Comparison of ENCODE assay signal across 25 cellular contexts in the genomic region with DNA sequence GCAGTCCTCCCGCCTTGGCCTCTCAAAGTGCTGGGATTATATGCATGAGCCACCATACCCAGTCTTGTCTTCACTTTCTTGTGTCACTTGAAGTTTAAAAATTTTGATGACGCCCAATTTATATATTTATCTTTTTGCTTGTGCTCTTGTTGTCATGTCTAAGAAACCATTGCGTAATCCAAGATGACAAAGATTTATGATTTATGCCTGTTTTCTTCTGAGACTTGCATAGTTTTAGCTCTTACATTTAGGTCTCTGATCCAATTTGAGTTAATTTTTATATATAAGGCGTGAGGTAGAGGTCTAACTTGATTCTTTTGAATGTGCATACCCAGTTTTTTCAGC. TPM values are rescaled to one million over a fixed set of nuclear protein-coding genes. Genes with fewer than 3 reads are reported as not detected.
DNase-seq lines count a peak whose midpoint lies in the region; ATAC-seq, FAIRE-seq and TF ChIP-seq lines count a peak whose summit lies in the region.
"Had no signal": no experiment of that assay in that cellular context is flagged by ENCODE, and none has a peak within 500 bp of the region (broad histone marks: within the 10 kb centered on the region; RNA-seq: fewer than 3 reads in every experiment).

No MANE protein-coding gene starts in this region.

- no peak for FAIRE-seq in H1 (lab: Jason Lieb, UNC)
- FAIRE-seq: G401.6, keratinocyte had no signal

- ATAC-seq in stimulated activated memory B cell treated with anti-CD40 and anti-IgM and Interleukin-4, amounts not matched to agents 10 μg/mL and 1 μg/mL and 100 μg/mL, for 72 hours = no peak
- ATAC-seq in HG03196 (IDR thresholded peaks at IDR 0.05; ENCODE audit: unreplicated experiment) = no peak

- H3K79me2 ChIP-seq in mammary epithelial cell (ENCODE audit: insufficient read depth, low read length) (peaks cover 93% of the 10 kb centered on the region), H1 (ENCODE audit: control insufficient read depth in 1 of 2, insufficient read depth in 2 of 2, low read length in 2 of 2) (peaks cover 4 to 88% of the 10 kb centered on the region in 2 experiments)

- H2BK15ac ChIP-seq in H1 (ENCODE audit: low read length) = no peak overlapping the region

- POLR2A ChIA-PET in MCF 10A (lab: Yijun Ruan, JAX) (interaction anchor here (0.7 to 2.9 kb wide), 7 partner anchors 9 to 31 kb away, joined by 3 to 21 read pairs (median 4); a partner anchor contains a TSS), H1 (lab: Charles Lee; ENCODE audit: partially characterized antibody) (interaction anchor here (5.2 kb wide), 1 partner anchor 18 kb away, joined by 29 read pairs; a partner anchor contains a TSS)

- H3K56ac ChIP-seq in H1 (replicated peaks; ENCODE audit: insufficient read length, low read depth, low read length) = no peak overlapping the region

- no peak overlapping the region for H3K27ac Mint-ChIP-seq in MCF 10A (ENCODE audit: low read depth, unreplicated experiment)
- H3K27ac Mint-ChIP-seq in stimulated activated memory B cell treated with anti-CD40 and anti-IgM and Interleukin-4, amounts not matched to agents 10 μg/mL and 1 μg/mL and 100 μg/mL, for 72 hours = peak overlapping the region; percentile 44

- no TSS peak for BruUV-seq in MCF 10A (replicated peaks; lab: Mats Ljungman, UMichigan)
- no TSS peak for BruUV-seq in mammary epithelial cell (replicated peaks; lab: Mats Ljungman, UMichigan)

- H3K27ac ChIP-seq in mammary epithelial cell (ENCODE audit: insufficient read depth, low read depth, low read length) = no peak overlapping the region
- no peak overlapping the region for H3K27ac ChIP-seq in H1 (ENCODE audit: low read depth, low read length)
- no peak overlapping the region for H3K27ac ChIP-seq in brain microvascular endothelial cell
- H3K27ac ChIP-seq: ovary, right atrium auricular region, uterus had no signal

- H3K27me3 Mint-ChIP-seq in MCF 10A (ENCODE audit: insufficient read depth, unreplicated experiment) = no peaks in the 10 kb centered on the region
- no peaks in the 10 kb centered on the region for H3K27me3 Mint-ChIP-seq in stimulated activated memory B cell treated with anti-CD40 and anti-IgM and Interleukin-4, amounts not matched to agents 10 μg/mL and 1 μg/mL and 100 μg/mL, for 72 hours

- no peaks in the 10 kb centered on the region for H3K23me2 ChIP-seq in H1 (ENCODE audit: low read depth, low read length)

- no peak overlapping the region for H4K8ac ChIP-seq in H1 (ENCODE audit: extremely low read depth, insufficient read depth, low read length)

- CTCF ChIA-PET in MCF 10A (lab: Yijun Ruan, JAX) (interaction anchor here (0.9 to 3.0 kb wide), 3 partner anchors 12 to 300 kb away, joined by 4 to 16 read pairs (median 7); no protein-coding TSS in a partner anchor), mammary epithelial cell (lab: Charles Lee; ENCODE audit: low non-redundant PET) (no interaction called here), H1 (lab: Charles Lee; ENCODE audit: partially characterized antibody) (interaction anchor here (0.7 to 2.9 kb wide), 3 partner anchors 12 to 47 kb away, joined by 3 to 10 read pairs (median 3); no protein-coding TSS in a partner anchor)

- no peak overlapping the region for H3K9ac ChIP-seq in mammary epithelial cell (ENCODE audit: insufficient read depth, low read length)
- H3K9ac ChIP-seq in H1 (replicated peaks in 1 of 4; ENCODE audit: extremely low read depth in 1 of 4, low read depth in 3 of 4, low read length in 3 of 4) = no peak overlapping the region

- H2BK5ac ChIP-seq in H1 (ENCODE audit: low read depth, low read length) = no peak overlapping the region

- H3K23ac ChIP-seq in H1 (ENCODE audit: insufficient read length) = no peak overlapping the region

- no peak overlapping the region for H2BK120ac ChIP-seq in H1 (replicated peaks; ENCODE audit: low read depth, low read length)

- DNase-seq in MCF 10A (ENCODE audit: unreplicated experiment) = peak; percentile 43
- DNase-seq in mammary epithelial cell = no peak
- peak; percentile 14 for DNase-seq in NB4 (ENCODE audit: low read depth)
- DNase-seq in H1 (ENCODE audit: low read depth in 1 of 2, low spot score in 2 of 2) = no peak
- DNase-seq in effector CD4-positive, alpha-beta T cell = no peak
- no peak for DNase-seq in brain microvascular endothelial cell
- DNase-seq: ACHN; C1 segment of cervical spinal cord; foreskin melanocyte; hypothalamus; KG1; NCI-H1105; NCI-H2107; NCI-H510A; ovary; stimulated activated CD8-positive, alpha-beta memory T cell treated with anti-CD3 and anti-CD28 coated beads, Interleukin-4, amount 100 ng/mL, for 48 hours; substantia nigra; uterus had no signal

- H2AFZ ChIP-seq in mammary epithelial cell (ENCODE audit: low read depth, low read length) = no peak overlapping the region
- H2AFZ ChIP-seq in H1 (ENCODE audit: low read length) = no peak overlapping the region

- no peak overlapping the region for H3K18ac ChIP-seq in H1 (ENCODE audit: extremely low read depth, low read length)

- no peak overlapping the region for H4K5ac ChIP-seq in H1 (ENCODE audit: insufficient read length, low read depth, low read length)

- no peak for TF ChIP-seq CTCF in MCF 10A (IDR thresholded peaks at IDR 0.05; ENCODE audit: unreplicated experiment)
- TF ChIP-seq CTCF in mammary epithelial cell (conservative IDR thresholded peaks at IDR 0.05 in 1 of 2, IDR thresholded peaks at IDR 0.05 in 1 of 2; ENCODE audit: extremely low read depth in 1 of 2, insufficient read depth in 1 of 2, low read depth in 1 of 2, low read length in 2 of 2) = no peak
- TF ChIP-seq CTCF in NB4 (IDR thresholded peaks at IDR 0.05; ENCODE audit: low read depth, low read length) = no peak
- TF ChIP-seq CTCF in H1 (IDR thresholded peaks at IDR 0.05; ENCODE audit: control extremely low read depth in 1 of 3, insufficient read depth in 1 of 3, low read depth in 1 of 3, low read length in 3 of 3) = no peak
- no peak for TF ChIP-seq CTCF in brain microvascular endothelial cell (IDR thresholded peaks at IDR 0.05; ENCODE audit: low read depth, low read length, missing control alignments)

- H3K36me3 Mint-ChIP-seq in MCF 10A (ENCODE audit: insufficient read depth, unreplicated experiment) = peaks cover 25% of the 10 kb centered on the region
- H3K36me3 Mint-ChIP-seq in stimulated activated memory B cell treated with anti-CD40 and anti-IgM and Interleukin-4, amounts not matched to agents 10 μg/mL and 1 μg/mL and 100 μg/mL, for 72 hours = peaks cover 37% of the 10 kb centered on the region

- TF ChIP-seq RAD21 in H1 (IDR thresholded peaks at IDR 0.05 in 1 of 2, conservative IDR thresholded peaks at IDR 0.05 in 1 of 2; ENCODE audit: low read depth in 2 of 2, low read length in 2 of 2) = no peak

- H4K20me1 ChIP-seq in mammary epithelial cell (ENCODE audit: insufficient read depth, low read length) (no peaks in the 10 kb centered on the region), H1 (replicated peaks in 1 of 2; ENCODE audit: control insufficient read depth in 1 of 2, insufficient read depth in 2 of 2, low read length in 2 of 2) (peaks cover 5 to 6% of the 10 kb centered on the region in 2 experiments)

- 97% methylated on average over 4 of the region's 4 CpGs for WGBS in mammary epithelial cell (ENCODE audit: low coverage, missing lambda C conversion rate)
- 92% methylated on average over 4 of the region's 4 CpGs; no CpG with 5 or more reads in 1 of the 2 experiments for WGBS in H1 (ENCODE audit: extremely low coverage in 1 of 2, insufficient coverage in 1 of 2, insufficient read length in 1 of 2, insufficient replicate concordance in 2 of 2, low coverage in 1 of 2, low lambda C conversion rate in 2 of 2, missing lambda C conversion rate in 1 of 2), 2 experiments

- H3K4me1 Mint-ChIP-seq in MCF 10A (ENCODE audit: insufficient read depth, unreplicated experiment) = peaks cover 39% of the 10 kb centered on the region
- H3K4me1 Mint-ChIP-seq in stimulated activated memory B cell treated with anti-CD40 and anti-IgM and Interleukin-4, amounts not matched to agents 10 μg/mL and 1 μg/mL and 100 μg/mL, for 72 hours = peaks cover 44% of the 10 kb centered on the region

- H3K4me3 Mint-ChIP-seq in MCF 10A (ENCODE audit: unreplicated experiment) = no peak overlapping the region
- no peak overlapping the region for H3K4me3 Mint-ChIP-seq in stimulated activated memory B cell treated with anti-CD40 and anti-IgM and Interleukin-4, amounts not matched to agents 10 μg/mL and 1 μg/mL and 100 μg/mL, for 72 hours

- no peak overlapping the region for H2BK20ac ChIP-seq in H1 (ENCODE audit: low read length)

- no peak for TF ChIP-seq POLR2A in NB4 (IDR thresholded peaks at IDR 0.05; ENCODE audit: extremely low read depth, insufficient read length)
- no peak for TF ChIP-seq POLR2A in H1 (IDR thresholded peaks at IDR 0.05; ENCODE audit: control extremely low read depth in 1 of 2, low read depth in 2 of 2, low read length in 2 of 2)

- no peak overlapping the region for H3K14ac ChIP-seq in H1 (ENCODE audit: insufficient read length)

- no peak overlapping the region for H2AK5ac ChIP-seq in H1 (ENCODE audit: low read depth, low read length)

- H3K9me3 ChIP-seq in mammary epithelial cell (replicated peaks; ENCODE audit: insufficient read depth, low read length) (no peaks in the 10 kb centered on the region), H1 (ENCODE audit: insufficient read depth in 2 of 2, low read depth in 1 of 2, low read length in 1 of 2) (no peaks in the 10 kb centered on the region)
- H3K9me3 ChIP-seq: adrenal gland, ovary, right atrium auricular region, uterus had no signal

- H3K9me3 Mint-ChIP-seq in MCF 10A (ENCODE audit: unreplicated experiment) = no peaks in the 10 kb centered on the region
- H3K9me3 Mint-ChIP-seq in stimulated activated memory B cell treated with anti-CD40 and anti-IgM and Interleukin-4, amounts not matched to agents 10 μg/mL and 1 μg/mL and 100 μg/mL, for 72 hours = no peaks in the 10 kb centered on the region

- H4K91ac ChIP-seq in H1 (replicated peaks; ENCODE audit: insufficient read length, low read length) = no peak overlapping the region

- no peaks in the 10 kb centered on the region for H3K4me1 ChIP-seq in mammary epithelial cell (ENCODE audit: insufficient read depth, low read length)
- H3K4me1 ChIP-seq in H1 (replicated peaks in 1 of 4; ENCODE audit: control insufficient read depth in 3 of 4, insufficient read depth in 4 of 4, low read length in 3 of 4) = 0 out of 7 replicates have a peak, but pooled peaks cover 0 to 2% (median 0%) of the 10 kb centered on the region in 4 experiments

- intact Hi-C loops in MCF 10A (cut with micrococcal nuclease) (no loop called here), mammary epithelial cell (cut with micrococcal nuclease) (no loop called here)

- no peak overlapping the region for H3K4ac ChIP-seq in H1 (replicated peaks; ENCODE audit: insufficient read length, low read depth, low read length)

- H3K36me3 ChIP-seq in mammary epithelial cell (ENCODE audit: insufficient read depth, low read length) = no peaks in the 10 kb centered on the region
- H3K36me3 ChIP-seq in H1 (ENCODE audit: control insufficient read depth in 2 of 4, insufficient read depth in 4 of 4, low read length in 3 of 4) = no peaks in the 10 kb centered on the region; a peak in 1 of 8 replicates
- no peaks in the 10 kb centered on the region for H3K36me3 ChIP-seq in brain microvascular endothelial cell (replicated peaks)
- H3K36me3 ChIP-seq: adrenal gland, ovary, right atrium auricular region, uterus had no signal

- peaks cover 2% of the 10 kb centered on the region; the same call in 1 of the 2 replicates for H3K79me1 ChIP-seq in H1 (ENCODE audit: low read depth, low read length)

- no peak for TF ChIP-seq EP300 in H1 (IDR thresholded peaks at IDR 0.05; ENCODE audit: borderline replicate concordance in 1 of 2, low read depth in 2 of 2, low read length in 2 of 2)

- H2BK12ac ChIP-seq in H1 (ENCODE audit: low read depth, low read length) = no peak overlapping the region

- no peaks in the 10 kb centered on the region for H3K27me3 ChIP-seq in mammary epithelial cell (ENCODE audit: insufficient read depth, low read length)
- no peaks in the 10 kb centered on the region for H3K27me3 ChIP-seq in H1 (replicated peaks in 1 of 4; ENCODE audit: control insufficient read depth in 3 of 4, extremely low read depth in 1 of 4, insufficient read depth in 3 of 4, low read length in 3 of 4)
- H3K27me3 ChIP-seq in brain microvascular endothelial cell (replicated peaks) = no peaks in the 10 kb centered on the region
- H3K27me3 ChIP-seq: adrenal gland, ovary, right atrium auricular region, uterus had no signal

- no peak overlapping the region for H3K4me2 ChIP-seq in mammary epithelial cell (ENCODE audit: insufficient read depth, low read depth, low read length)
- 0 out of 4 replicates have a peak overlapping the region, but pooled peaks of 1 of the 2 experiments have one; percentile 38 for H3K4me2 ChIP-seq in H1 (ENCODE audit: insufficient read depth in 1 of 2, low read depth in 2 of 2, low read length in 2 of 2)

- H3K4me3 ChIP-seq in mammary epithelial cell (replicated peaks in 1 of 3; ENCODE audit: insufficient read depth in 1 of 3, low read depth in 2 of 3, low read length in 3 of 3) (no peak overlapping the region), NB4 (ENCODE audit: low read depth, low read length) (no peak overlapping the region), H1 (ENCODE audit: extremely low read depth in 1 of 4, insufficient read depth in 2 of 4, low read depth in 3 of 4, low read length in 4 of 4) (no peak overlapping the region), brain microvascular endothelial cell (ENCODE audit: low read depth, low read length) (no peak overlapping the region)
- H3K4me3 ChIP-seq: adrenal gland, lung, ovary, right atrium auricular region, uterus had no signal

- dilution Hi-C loops in mammary epithelial cell (cut with HindIII; ENCODE audit: low sequenced_read_pairs) = no loop called here

- in situ Hi-C loops in mammary epithelial cell (cut with MboI; ENCODE audit: low sequenced_read_pairs in 2 of 2) = no loop called here
- in situ Hi-C loops in brain microvascular endothelial cell (cut with HindIII; ENCODE audit: low pct_ligation_motif_present, low sequenced_read_pairs) = no loop called here

RNA-seq across cellular contexts. Expression of a gene that starts 18.6 kb away (rescaled TPM):
- 142 and 146 TPM in 2 replicates for total RNA-seq in MCF 10A (2022)
- 10 to 100 TPM; 61.2 to 83.3 TPM for total RNA-seq in mammary epithelial cell
- polyA plus RNA-seq in mammary epithelial cell = 33.0 TPM
- 131 TPM for polyA minus RNA-seq in mammary epithelial cell
- total RNA-seq in H1 (2021; fragmentation: NEBNext Ultra II Directional; extraction: Animal tissue kit (Norgen Biotek cat#: 25700)) = 101 and 108 TPM in 2 replicates
- polyA plus RNA-seq in H1 (2011; rRNA removed) = 52.0 and 69.9 TPM in 2 replicates
- 70.4 TPM for polyA plus RNA-seq in H1 (2011; cell fraction: cytosol; rRNA removed)
- polyA plus RNA-seq in H1 (2011; cell fraction: nucleus; rRNA removed) = 106 TPM
- polyA plus RNA-seq in H1 (2012, experiment 1 of 2) = 71.4 to 120 TPM (median 86.5 TPM) in 4 replicates
- 11.2 TPM for polyA plus RNA-seq in H1 (2012, experiment 2 of 2)
- 61.7 TPM for polyA plus RNA-seq in H1 (2013, experiment 1 of 2)
- 52.9 TPM for polyA plus RNA-seq in H1 (2013, experiment 2 of 2)
- polyA minus RNA-seq in H1 (2011; rRNA and poly(A)+ RNA removed) = 138 and 195 TPM in 2 replicates
- polyA minus RNA-seq in H1 (2011; cell fraction: cytosol; rRNA and poly(A)+ RNA removed) = 61.8 TPM
- 132 TPM for polyA minus RNA-seq in H1 (2011; cell fraction: nucleus; rRNA and poly(A)+ RNA removed)

Comparison
In these comparisons a context has a peak if more than half of its experiments do, and no peak if none do; other contexts are left out.
1. DNase-seq: peak in MCF 10A (single experiment) and NB4 (single experiment); none in mammary epithelial cell (single experiment), H1 (0 of 2), effector CD4-positive, alpha-beta T cell (single experiment) and brain microvascular endothelial cell (single experiment).